Comparison of ENCODE assay signal across 10 cellular contexts in the genomic region with DNA sequence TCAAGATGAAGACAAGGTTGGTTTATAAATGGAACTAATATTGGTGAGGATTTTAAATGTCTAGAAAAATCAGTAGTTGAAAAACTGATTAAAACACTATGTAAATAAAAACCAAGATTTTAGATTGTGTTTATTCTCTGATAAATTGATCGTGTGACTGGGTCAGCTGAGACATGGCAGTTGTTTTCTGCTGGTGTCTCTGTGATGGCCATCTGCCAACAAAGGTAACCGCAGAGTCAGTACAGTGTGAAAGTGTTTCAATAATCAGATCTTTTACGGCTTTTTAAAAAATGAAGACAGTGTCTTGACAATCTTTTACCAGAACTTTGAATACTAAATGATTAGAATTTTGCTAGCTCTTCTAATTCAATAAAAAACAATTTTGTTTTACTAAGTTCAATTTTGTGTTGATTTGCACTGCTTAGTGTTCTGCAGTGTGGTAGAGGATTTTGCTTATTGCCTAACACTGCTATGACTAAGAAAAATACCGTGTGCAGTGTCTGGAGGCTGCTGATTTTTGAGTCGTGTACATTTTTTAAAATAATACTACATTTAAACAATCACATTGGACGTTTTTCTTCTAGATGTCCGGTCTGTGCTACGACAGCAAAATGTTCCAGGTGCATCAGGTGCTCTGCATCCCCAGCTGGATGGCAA. TPM values are rescaled to one million over a fixed set of nuclear protein-coding genes. Genes with fewer than 3 reads are reported as not detected.
A peak's percentile ranks its signal among the peaks of the same experiment; 100 is the strongest.
DNase-seq lines count a peak whose midpoint lies in the region; ATAC-seq lines count a peak whose summit lies in the region.
"Had no signal": no experiment of that assay in that cellular context is flagged by ENCODE, and none has a peak within 500 bp of the region (broad histone marks: within the 10 kb centered on the region; RNA-seq: fewer than 3 reads in every experiment).

No MANE protein-coding gene starts in this region.

- peaks cover 65% of the 10 kb centered on the region for H3K4me1 Mint-ChIP-seq in activated naive CD8-positive, alpha-beta T cell treated with anti-CD3 and anti-CD28 coated beads, Interleukin-2, amount 50 U/mL, for 24 hours

- H3K27ac Mint-ChIP-seq in activated naive CD8-positive, alpha-beta T cell treated with anti-CD3 and anti-CD28 coated beads, Interleukin-2, amount 50 U/mL, for 24 hours, result peak overlapping the region; percentile 15

- ATAC-seq in GM19372 (IDR thresholded peaks at IDR 0.05; ENCODE audit: low read depth, unreplicated experiment), result peak; percentile 75
- peak; percentile 56 for ATAC-seq in activated naive CD8-positive, alpha-beta T cell treated with anti-CD3 and anti-CD28 coated beads, Interleukin-2, amount 50 U/mL, for 24 hours

- H3K9me3 Mint-ChIP-seq in activated naive CD8-positive, alpha-beta T cell treated with anti-CD3 and anti-CD28 coated beads, Interleukin-2, amount 50 U/mL, for 24 hours, result no peaks in the 10 kb centered on the region

- peaks cover 60% of the 10 kb centered on the region for H3K36me3 Mint-ChIP-seq in activated naive CD8-positive, alpha-beta T cell treated with anti-CD3 and anti-CD28 coated beads, Interleukin-2, amount 50 U/mL, for 24 hours (ENCODE audit: low read depth)

- peak; percentile 85 for DNase-seq in OCI-M1 (lab: John Stamatoyannopoulos, UW)
- no peak for DNase-seq in activated naive CD8-positive, alpha-beta T cell treated with anti-CD3 and anti-CD28 coated beads, Interleukin-2, amount 50 U/mL, for 24 hours
- DNase-seq in myocyte (ENCODE audit: low read depth), result peak; percentile 67
- no peak for DNase-seq in NK-92 (lab: John Stamatoyannopoulos, UW; ENCODE audit: unreplicated experiment)
- DNase-seq in C1 segment of cervical spinal cord (lab: John Stamatoyannopoulos, UW), result no peak
- DNase-seq in NCI-H1694 (lab: John Stamatoyannopoulos, UW), result no peak
- DNase-seq in superior temporal gyrus (ENCODE audit: extremely low spot score), result no peak
- DNase-seq: stimulated activated CD4-positive, alpha-beta T cell treated with anti-CD3 and anti-CD28 coated beads, Interleukin-1b, Interleukin-23, amount 100 ng/mL, for 48 hours; uterus had no signal

- no peaks in the 10 kb centered on the region for H3K27me3 Mint-ChIP-seq in activated naive CD8-positive, alpha-beta T cell treated with anti-CD3 and anti-CD28 coated beads, Interleukin-2, amount 50 U/mL, for 24 hours

- no peak overlapping the region for H3K4me3 Mint-ChIP-seq in activated naive CD8-positive, alpha-beta T cell treated with anti-CD3 and anti-CD28 coated beads, Interleukin-2, amount 50 U/mL, for 24 hours

RNA-seq across cellular contexts. Expression of a gene that starts 32.7 kb away (rescaled TPM):
- total RNA-seq in myocyte, result 0.32 TPM in 1 of 2 replicates, not detected in the other
- polyA plus RNA-seq in myocyte (2012), result 0.19 TPM

Comparison
In these comparisons a context has a peak if more than half of its experiments do, and no peak if none do; other contexts are left out.
1. DNase-seq: peak in OCI-M1 (single experiment) and myocyte (single experiment); none in activated naive CD8-positive, alpha-beta T cell treated with anti-CD3 and anti-CD28 coated beads, Interleukin-2, amount 50 U/mL, for 24 hours (single experiment), NK-92 (single experiment), C1 segment of cervical spinal cord (0 of 14), NCI-H1694 (single experiment) and superior temporal gyrus (single experiment).